1 cellular context compared by ENCODE assay signal in genomic region chr12:1603621-1604020, GRCh38.
TF ChIP-seq lines count a peak whose summit lies in the region.

No MANE protein-coding gene starts in this region.

TF ChIP-seq in K562, 482 proteins besides CTCF, POLR2A, EP300 and RAD21:
- TF ChIP-seq TFAP4 (CRISPR knock-in tag; IDR thresholded peaks at IDR 0.05; ENCODE audit: borderline replicate concordance) (peak; percentile 26; the same call in 1 of the 2 replicates), STAT6 (CRISPR knock-in tag; IDR thresholded peaks at IDR 0.05) (no peak), BHLHE40 (IDR thresholded peaks at IDR 0.05; ENCODE audit: low read length) (no peak), SPI1 (IDR thresholded peaks at IDR 0.05; ENCODE audit: borderline replicate concordance, low read depth, low read length) (no peak), CBFA2T3 (IDR thresholded peaks at IDR 0.05) (0 out of 2 replicates have a peak, but pooled peaks have one; percentile 11)
